ENCODE assay signal across 1 cellular context in genomic region chr4:74768857-74769525, GRCh38.
A peak's percentile ranks its signal among the peaks of the same experiment; 100 is the strongest.
TF ChIP-seq lines count a peak whose summit lies in the region.

No MANE protein-coding gene starts in this region.

TF ChIP-seq in HepG2, 621 proteins besides CTCF, POLR2A, EP300 and RAD21 (continued from another document):
- TF ChIP-seq ZBTB49 (CRISPR knock-in tag; IDR thresholded peaks at IDR 0.05; ENCODE audit: borderline replicate concordance): no peak
- TF ChIP-seq MYC (CRISPR knock-in tag; IDR thresholded peaks at IDR 0.05; ENCODE audit: borderline replicate concordance): no peak
- peak; percentile 82 for TF ChIP-seq GFI1 (CRISPR knock-in tag; IDR thresholded peaks at IDR 0.05; ENCODE audit: borderline replicate concordance)
- peak; percentile 53 for TF ChIP-seq HNF4A (CRISPR knock-in tag; IDR thresholded peaks at IDR 0.05)
- no peak for TF ChIP-seq KDM3A (CRISPR knock-in tag; IDR thresholded peaks at IDR 0.05; ENCODE audit: low read depth)
- no peak for TF ChIP-seq ZHX2 (IDR thresholded peaks at IDR 0.05; ENCODE audit: low read depth)
- no peak for TF ChIP-seq ZHX2 (CRISPR knock-in tag; IDR thresholded peaks at IDR 0.05; ENCODE audit: borderline replicate concordance)
- no peak for TF ChIP-seq DMTF1 (CRISPR knock-in tag; IDR thresholded peaks at IDR 0.05)
- TF ChIP-seq NR2F2 (IDR thresholded peaks at IDR 0.05; ENCODE audit: borderline replicate concordance, low read depth): peak; percentile 66
- no peak for TF ChIP-seq ZBTB4 (CRISPR knock-in tag; IDR thresholded peaks at IDR 0.05; ENCODE audit: borderline replicate concordance)
- TF ChIP-seq JUND (CRISPR knock-in tag; IDR thresholded peaks at IDR 0.05): no peak
- TF ChIP-seq ZBTB20 (CRISPR knock-in tag; IDR thresholded peaks at IDR 0.05; ENCODE audit: borderline replicate concordance, low read depth): peak; percentile 98; the same call in 1 of the 2 replicates
- TF ChIP-seq MTA1 (CRISPR knock-in tag; IDR thresholded peaks at IDR 0.05; ENCODE audit: borderline replicate concordance): no peak
- no peak for TF ChIP-seq ZNF382 (CRISPR knock-in tag; IDR thresholded peaks at IDR 0.05; ENCODE audit: borderline replicate concordance)
- TF ChIP-seq ARID5B (CRISPR knock-in tag; IDR thresholded peaks at IDR 0.05): peak; percentile 15; the same call in 1 of the 2 replicates
- TF ChIP-seq ZNF800 (CRISPR knock-in tag; IDR thresholded peaks at IDR 0.05): no peak
- TF ChIP-seq ZNF446 (CRISPR knock-in tag; IDR thresholded peaks at IDR 0.05): no peak
- no peak for TF ChIP-seq DNMT1 (CRISPR knock-in tag; IDR thresholded peaks at IDR 0.05)
- TF ChIP-seq ZNF207 (IDR thresholded peaks at IDR 0.05; ENCODE audit: borderline replicate concordance): no peak
- no peak for TF ChIP-seq ZMAT3 (CRISPR knock-in tag; conservative IDR thresholded peaks at IDR 0.05)
- no peak for TF ChIP-seq ZNF251 (CRISPR knock-in tag; IDR thresholded peaks at IDR 0.05)
- 0 out of 2 replicates have a peak, but pooled peaks have one; percentile 11 for TF ChIP-seq CREB1 (IDR thresholded peaks at IDR 0.05)
- TF ChIP-seq CREB1 (CRISPR knock-in tag; IDR thresholded peaks at IDR 0.05): no peak
- peak; percentile 56; the same call in 1 of the 2 replicates for TF ChIP-seq PAXIP1 (CRISPR knock-in tag; conservative IDR thresholded peaks at IDR 0.05)
